1 cellular context compared by ENCODE assay signal in genomic region chr9:107282759-107283620, GRCh38.
A peak's percentile ranks its signal among the peaks of the same experiment; 100 is the strongest.
TF ChIP-seq lines count a peak whose summit lies in the region.

Gene RAD23B (plus strand): TSS chr9:107283279. CDS start chr9:107283630, 351 bp downstream.

TF ChIP-seq in GM12878, 131 proteins besides CTCF, POLR2A, EP300 and RAD21 (continued from another document):
- no peak for TF ChIP-seq ZNF592 (IDR thresholded peaks at IDR 0.05)
- no peak for TF ChIP-seq ZBTB11 (CRISPR knock-in tag; IDR thresholded peaks at IDR 0.05)
- peak in 1 of 2 experiments; percentile 37; a peak in 1 of 4 replicates for TF ChIP-seq IKZF2 (IDR thresholded peaks at IDR 0.05)
- TF ChIP-seq MXI1 (IDR thresholded peaks at IDR 0.05; ENCODE audit: low read depth, low read length), result peak; percentile 91
- no peak for TF ChIP-seq CEBPZ (IDR thresholded peaks at IDR 0.05; ENCODE audit: low read depth, low read length)
- peak; percentile 73; the same call in 1 of the 2 replicates for TF ChIP-seq MLLT1 (IDR thresholded peaks at IDR 0.05)
- no peak for TF ChIP-seq NR2C2 (IDR thresholded peaks at IDR 0.05; ENCODE audit: borderline replicate concordance, control insufficient read depth, insufficient read length, low read depth)
- no peak for TF ChIP-seq FOXM1 (IDR thresholded peaks at IDR 0.05; ENCODE audit: low read depth, low read length)
- TF ChIP-seq CREB1 (IDR thresholded peaks at IDR 0.05; ENCODE audit: low read depth), result peak; percentile 73; the same call in 1 of the 2 replicates
- no peak for TF ChIP-seq USF1 (IDR thresholded peaks at IDR 0.05; ENCODE audit: borderline replicate concordance, extremely low read length, insufficient read depth, low read depth, low read length)
- no peak for TF ChIP-seq ESRRA (IDR thresholded peaks at IDR 0.05; ENCODE audit: low read length)
- TF ChIP-seq RBBP5 (conservative IDR thresholded peaks at IDR 0.05), result no peak
- no peak for TF ChIP-seq ZBTB40 (IDR thresholded peaks at IDR 0.05; ENCODE audit: borderline replicate concordance)
- TF ChIP-seq FOXK2 (IDR thresholded peaks at IDR 0.05), result no peak
- TF ChIP-seq IRF4 (IDR thresholded peaks at IDR 0.05; ENCODE audit: low read depth, low read length), result no peak
- TF ChIP-seq ELK1 (IDR thresholded peaks at IDR 0.05; ENCODE audit: low read depth, low read length), result 0 out of 2 replicates have a peak, but pooled peaks have one; percentile 13
- 0 out of 2 replicates have a peak, but pooled peaks have one; percentile 34 for TF ChIP-seq RCOR1 (conservative IDR thresholded peaks at IDR 0.05; ENCODE audit: low read depth, low read length)
- TF ChIP-seq NR2F1 (conservative IDR thresholded peaks at IDR 0.05), result peak; percentile 86
- TF ChIP-seq STAT1 (conservative IDR thresholded peaks at IDR 0.05), result no peak
- peak; percentile 87; the same call in 1 of the 2 replicates for TF ChIP-seq CHD1 (IDR thresholded peaks at IDR 0.05; ENCODE audit: low read depth, low read length)
